In genomic region chr22:22039286-22040074, GRCh38 we compare ENCODE assay signal across 25 cellular contexts.
"Had no signal": no experiment of that assay in that cellular context is flagged by ENCODE, and none has a peak within 500 bp of the region (broad histone marks: within the 10 kb centered on the region; RNA-seq: fewer than 3 reads in every experiment).

No MANE protein-coding gene starts in this region.

- H3K4me3 Mint-ChIP-seq: activated CD4-positive, alpha-beta T cell treated with anti-CD3 and anti-CD28 coated beads, Interleukin-2, amount 10 ng/mL, durations not matched to agents 24 days and 14 days; activated naive CD4-positive, alpha-beta T cell treated with anti-CD3 and anti-CD28 coated beads, Interleukin-2, amount 10 ng/mL, durations not matched to agents 7 days and 5 days; activated naive CD8-positive, alpha-beta T cell treated with anti-CD3 and anti-CD28 coated beads for 36 hours; activated T-cell treated with anti-CD3 and anti-CD28 coated beads, Interleukin-2, amount 50 U/mL, for 72 hours; T-helper 17 cell; WTC11 had no signal

- H3K4me1 ChIP-seq: Peyer's patch had no signal

- H3K27ac Mint-ChIP-seq: activated CD4-positive, alpha-beta T cell treated with anti-CD3 and anti-CD28 coated beads, Interleukin-2, amount 10 ng/mL, durations not matched to agents 24 days and 14 days; activated naive CD4-positive, alpha-beta T cell treated with anti-CD3 and anti-CD28 coated beads, Interleukin-2, amount 10 ng/mL, durations not matched to agents 7 days and 5 days; activated naive CD8-positive, alpha-beta T cell treated with anti-CD3 and anti-CD28 coated beads for 36 hours; activated T-cell treated with anti-CD3 and anti-CD28 coated beads, Interleukin-2, amount 50 U/mL, for 72 hours; activated T-helper 2 cell treated with anti-CD3 and anti-CD28 coated beads, Interferon-gamma antibody, Interleukin-2, Interleukin-4, amounts not matched to agents 10 μg/mL and 5 μg/mL and 100 μg/mL, durations not matched to agents 14 hours and 24 hours and 36 hours; T-helper 17 cell; WTC11 had no signal

- H3K27ac ChIP-seq: RWPE1 had no signal

- H3K4me3 ChIP-seq: Peyer's patch had no signal

- H3K27me3 ChIP-seq: Peyer's patch had no signal

- H3K4me1 Mint-ChIP-seq: activated naive CD4-positive, alpha-beta T cell treated with anti-CD3 and anti-CD28 coated beads, Interleukin-2, amount 10 ng/mL, durations not matched to agents 7 days and 5 days had no signal

- DNase-seq: activated CD4-positive, alpha-beta T cell treated with anti-CD3 and anti-CD28 coated beads for 1 hour; activated CD4-positive, alpha-beta T cell treated with anti-CD3 and anti-CD28 coated beads, Interleukin-2, amount 10 ng/mL, durations not matched to agents 24 days and 14 days; activated CD4-positive, alpha-beta T cell treated with anti-CD3 and anti-CD28 coated beads, Interleukin-2, amount 50 U/mL, for 48 hours; activated gamma-delta T cell treated with Interleukin-2 at 50 U/mL for 16 hours; activated naive CD4-positive, alpha-beta T cell treated with anti-CD3 and anti-CD28 coated beads, Interleukin-2, amount 10 ng/mL, durations not matched to agents 7 days and 5 days; activated naive CD8-positive, alpha-beta T cell treated with anti-CD3 and anti-CD28 coated beads for 36 hours; activated T-cell treated with anti-CD3 and anti-CD28 coated beads for 4 hours; activated T-cell treated with anti-CD3 and anti-CD28 coated beads, Interleukin-2, amount 50 U/mL, for 72 hours; cerebellar nuclear complex; KBM-7; NCI-H1092; NCI-H1436; NCI-H1694 treated with DMSO at 0.1 percent for 48 hours; NCI-H2029 treated with DMSO at 0.1 percent for 48 hours; NCI-H345; NCI-H510A; NCI-H526 treated with DMSO at 0.1 percent for 48 hours; NCI-H82; Peyer's patch; SHP77 treated with DMSO at 0.1 percent for 48 hours; T-helper 17 cell; T-helper 9 cell had no signal

- H3K9me3 ChIP-seq: Peyer's patch had no signal

- H3K36me3 ChIP-seq: Peyer's patch had no signal

- ATAC-seq: activated T-cell treated with anti-CD3 and anti-CD28 coated beads, Interleukin-2, amount 50 U/mL, for 72 hours; T-helper 17 cell; WTC11 had no signal

- H3K36me3 Mint-ChIP-seq: activated naive CD4-positive, alpha-beta T cell treated with anti-CD3 and anti-CD28 coated beads, Interleukin-2, amount 10 ng/mL, durations not matched to agents 7 days and 5 days; activated naive CD8-positive, alpha-beta T cell treated with anti-CD3 and anti-CD28 coated beads for 36 hours; WTC11 had no signal

- H3K9me3 Mint-ChIP-seq: activated CD4-positive, alpha-beta T cell treated with anti-CD3 and anti-CD28 coated beads, Interleukin-2, amount 10 ng/mL, durations not matched to agents 24 days and 14 days; activated naive CD4-positive, alpha-beta T cell treated with anti-CD3 and anti-CD28 coated beads, Interleukin-2, amount 10 ng/mL, durations not matched to agents 7 days and 5 days; activated naive CD8-positive, alpha-beta T cell treated with anti-CD3 and anti-CD28 coated beads for 36 hours; activated T-cell treated with anti-CD3 and anti-CD28 coated beads, Interleukin-2, amount 50 U/mL, for 72 hours; activated T-helper 2 cell treated with anti-CD3 and anti-CD28 coated beads, Interferon-gamma antibody, Interleukin-2, Interleukin-4, amounts not matched to agents 10 μg/mL and 5 μg/mL and 100 μg/mL, durations not matched to agents 14 hours and 24 hours and 36 hours; WTC11 had no signal
